In genomic region chr10:79242620-79243152, GRCh38 we compare ENCODE assay signal across 8 cellular contexts.
DNase-seq lines count a peak whose midpoint lies in the region; ATAC-seq, FAIRE-seq and TF ChIP-seq lines count a peak whose summit lies in the region.

No MANE protein-coding gene starts in this region.

- H4K20me1 ChIP-seq in SU-DHL-6 (ENCODE audit: low read depth, low read length), result no peaks in the 10 kb centered on the region
- peaks cover 93% of the 10 kb centered on the region for H4K20me1 ChIP-seq in hepatocyte (ENCODE audit: insufficient read depth, poor library complexity, severe bottlenecking)

- no peak for FAIRE-seq in H54 (lab: Jason Lieb, UNC)

- H3K4me3 ChIP-seq in AG10803 (ENCODE audit: low read length) (peak overlapping the region; percentile 49), HL-60 (replicated peaks; ENCODE audit: insufficient read depth, low read length) (peak overlapping the region; percentile 54), SU-DHL-6 (ENCODE audit: insufficient read depth, low read length, poor library complexity, severe bottlenecking) (peak overlapping the region; percentile 38), ascending aorta (peak overlapping the region; percentile 81 to 82), hepatocyte (peak overlapping the region; percentile 55), retinal pigment epithelial cell (ENCODE audit: low read length) (peak overlapping the region; percentile 48)

- H3K36me3 ChIP-seq in SU-DHL-6 (ENCODE audit: low read length), result no peaks in the 10 kb centered on the region
- H3K36me3 ChIP-seq in ascending aorta, result no peaks in the 10 kb centered on the region
- no peaks in the 10 kb centered on the region for H3K36me3 ChIP-seq in hepatocyte (replicated peaks; ENCODE audit: insufficient read depth, low read depth)

- no peaks in the 10 kb centered on the region for H3K9me3 ChIP-seq in SU-DHL-6 (ENCODE audit: insufficient read depth, low read length)
- H3K9me3 ChIP-seq in ascending aorta, result no peaks in the 10 kb centered on the region
- H3K9me3 ChIP-seq in hepatocyte (ENCODE audit: low read depth), result no peaks in the 10 kb centered on the region

- intact Hi-C loops in ascending aorta (cut with DNase I), result loop anchor here (10.0 kb wide), 1 partner anchor 202 kb away; the partner anchor contains the start of gene ZCCHC24

- H3K27ac ChIP-seq in HL-60 (replicated peaks) (peak overlapping the region; percentile 90), SU-DHL-6 (ENCODE audit: low read depth, low read length) (no peak overlapping the region), ascending aorta (peak overlapping the region; percentile 66 to 96), hepatocyte (peak overlapping the region; percentile 43)

- H3K4me1 ChIP-seq in ascending aorta (peaks cover 28 to 52% of the 10 kb centered on the region in 2 donors), hepatocyte (ENCODE audit: insufficient read depth) (peaks cover 41% of the 10 kb centered on the region)

- no peak for TF ChIP-seq POLR2A in H54 (IDR thresholded peaks at IDR 0.05; ENCODE audit: low read depth, low read length)

- no peak overlapping the region; the same call in 1 of the 2 replicates for H3K9ac ChIP-seq in SU-DHL-6 (ENCODE audit: low read length)

- no peaks in the 10 kb centered on the region for H3K9me2 ChIP-seq in SU-DHL-6 (replicated peaks; ENCODE audit: insufficient read depth, low read length)
- H3K9me2 ChIP-seq in hepatocyte (replicated peaks; ENCODE audit: insufficient read depth), result no peaks in the 10 kb centered on the region

- TF ChIP-seq CTCF in AG10803 (conservative IDR thresholded peaks at IDR 0.05; ENCODE audit: low read length) (no peak), HL-60 (IDR thresholded peaks at IDR 0.05; ENCODE audit: insufficient read depth, low read length) (no peak), SU-DHL-6 (IDR thresholded peaks at IDR 0.05; ENCODE audit: insufficient read depth, low read length, poor library complexity, severe bottlenecking) (no peak), ascending aorta (IDR thresholded peaks at IDR 0.05) (no peak), hepatocyte (IDR thresholded peaks at IDR 0.05; ENCODE audit: poor library complexity) (no peak), retinal pigment epithelial cell (conservative IDR thresholded peaks at IDR 0.05; ENCODE audit: low read depth, low read length) (no peak)

- H3K27me3 ChIP-seq in HL-60 (ENCODE audit: insufficient read depth, poor library complexity, severe bottlenecking) (no peaks in the 10 kb centered on the region), SU-DHL-6 (ENCODE audit: low read length) (no peaks in the 10 kb centered on the region), ascending aorta (no peaks in the 10 kb centered on the region), hepatocyte (no peaks in the 10 kb centered on the region)

- DNase-seq in AG10803 (ENCODE audit: low read depth) (peak; percentile 75), HL-60 (ENCODE audit: low read depth in 1 of 2, low spot score in 1 of 2) (peak; percentile 70 to 71), ascending aorta (ENCODE audit: low spot score in 2 of 2) (peak in 1 of 2 donors; percentile 80), hepatocyte (ENCODE audit: low spot score) (peak; percentile 85), retinal pigment epithelial cell (ENCODE audit: low read depth) (no peak), H54 (ENCODE audit: insufficient read length, low spot score) (no peak)

- no peaks in the 10 kb centered on the region for H3K79me2 ChIP-seq in SU-DHL-6 (ENCODE audit: insufficient read depth, low read length)
- H3K79me2 ChIP-seq in hepatocyte, result peaks cover 63% of the 10 kb centered on the region

- H2AFZ ChIP-seq in SU-DHL-6 (ENCODE audit: low read depth, low read length, severe bottlenecking), result no peak overlapping the region
- no peak overlapping the region for H2AFZ ChIP-seq in hepatocyte

- ATAC-seq in GM19043 (IDR thresholded peaks at IDR 0.05; ENCODE audit: low read depth, unreplicated experiment), result peak; percentile 24

- H3F3A ChIP-seq in SU-DHL-6 (ENCODE audit: insufficient read depth), result no peaks in the 10 kb centered on the region

- H3K4me2 ChIP-seq in SU-DHL-6 (ENCODE audit: low read depth, low read length, poor library complexity, severe bottlenecking), result peak overlapping the region; percentile 56
- H3K4me2 ChIP-seq in hepatocyte, result peak overlapping the region; percentile 87

- 7% methylated on average over 21 of the region's 60 CpGs for WGBS in hepatocyte (ENCODE audit: low lambda C conversion rate, missing lambda C conversion rate)

Comparison
In these comparisons a context has a peak if more than half of its experiments do, and no peak if none do; other contexts are left out.
1. DNase-seq: peak in AG10803 (single experiment), HL-60 (2 of 2) and hepatocyte (single experiment); none in retinal pigment epithelial cell (single experiment) and H54 (single experiment).
2. Peak in every context shown above with its lines, with median percentiles within 50 percentile points of each other: H3K4me3 ChIP-seq.